ENCODE assay signal across 14 cellular contexts in genomic region chr10:133528296-133528844, GRCh38. TPM values are rescaled to one million over a fixed set of nuclear protein-coding genes. Genes with fewer than 3 reads are reported as not detected.
A peak's percentile ranks its signal among the peaks of the same experiment; 100 is the strongest.
DNase-seq lines count a peak whose midpoint lies in the region; ATAC-seq and TF ChIP-seq lines count a peak whose summit lies in the region.
"Had no signal": no experiment of that assay in that cellular context is flagged by ENCODE, and none has a peak within 500 bp of the region (broad histone marks: within the 10 kb centered on the region; RNA-seq: fewer than 3 reads in every experiment).

No MANE protein-coding gene starts in this region.

- H3K27ac Mint-ChIP-seq in CD4-positive, alpha-beta memory T cell, result peak overlapping the region in 1 of 7 donors; percentile 59
- no peak overlapping the region for H3K27ac Mint-ChIP-seq in H9
- H3K27ac Mint-ChIP-seq: activated CD4-positive, alpha-beta T cell treated with anti-CD3 and anti-CD28 coated beads, Interleukin-2, amount 10 ng/mL, durations not matched to agents 24 days and 14 days; type B pancreatic cell had no signal

- TF ChIP-seq POLR2A in esophagus squamous epithelium (IDR thresholded peaks at IDR 0.05), result no peak

- peaks cover 24 to 30% of the 10 kb centered on the region in 2 donors for H3K27me3 Mint-ChIP-seq in CD4-positive, alpha-beta memory T cell
- H3K27me3 Mint-ChIP-seq in H9 (ENCODE audit: low read depth), result no peaks in the 10 kb centered on the region; the same call in none of the 2 replicates
- H3K27me3 Mint-ChIP-seq: type B pancreatic cell had no signal

- no peaks in the 10 kb centered on the region for H4K20me1 ChIP-seq in H9 (ENCODE audit: control insufficient read depth, insufficient read depth, insufficient read length)

- H3K9ac ChIP-seq in NT2/D1 (ENCODE audit: insufficient read length, low read depth) (peak overlapping the region; percentile 80), H9 (ENCODE audit: extremely low read depth, insufficient read length, low read length) (no peak overlapping the region)

- H3K18ac ChIP-seq in H9 (ENCODE audit: insufficient read length, low read depth, low read length), result no peak overlapping the region

- CTCF ChIA-PET in CD4-positive, alpha-beta memory T cell (lab: Charles Lee; ENCODE audit: partially characterized antibody), result no interaction called here

- H3K79me1 ChIP-seq in H9 (ENCODE audit: insufficient read depth, low read depth, low read length, poor library complexity, severe bottlenecking), result no peaks in the 10 kb centered on the region

- no peak overlapping the region for H4K5ac ChIP-seq in H9 (ENCODE audit: insufficient read length, low read depth, low read length)

- no peak overlapping the region for H3K27ac ChIP-seq in CD4-positive, alpha-beta memory T cell (ENCODE audit: low read depth, low read length)
- H3K27ac ChIP-seq in esophagus squamous epithelium, result peak overlapping the region in 3 of 4 donors; percentile 26 to 88 (median 78)
- H3K27ac ChIP-seq in psoas muscle, result no peak overlapping the region
- no peak overlapping the region for H3K27ac ChIP-seq in H9 (ENCODE audit: insufficient read length, low read depth, low read length)
- H3K27ac ChIP-seq: ascending aorta had no signal

- no peak overlapping the region for H3K23ac ChIP-seq in H9 (ENCODE audit: insufficient read length, low read depth, low read length)

- H3K4me1 ChIP-seq in CD4-positive, alpha-beta memory T cell (ENCODE audit: insufficient read depth, low read length), result peaks cover 24% of the 10 kb centered on the region
- H3K4me1 ChIP-seq in NT2/D1 (ENCODE audit: insufficient read depth, insufficient read length) (no peaks in the 10 kb centered on the region), esophagus squamous epithelium (peaks cover 10 to 46% (median 15%) of the 10 kb centered on the region in 3 donors), psoas muscle (no peaks in the 10 kb centered on the region), H9 (ENCODE audit: insufficient read depth, low read length) (no peaks in the 10 kb centered on the region)
- H3K4me1 ChIP-seq: ascending aorta had no signal

- H3K79me2 ChIP-seq in H9 (ENCODE audit: insufficient read depth, low read length), result no peaks in the 10 kb centered on the region

- no peak overlapping the region for H2BK15ac ChIP-seq in H9 (ENCODE audit: low read depth, low read length)

- no peaks in the 10 kb centered on the region for H3K36me3 ChIP-seq in CD4-positive, alpha-beta memory T cell (ENCODE audit: insufficient read depth, low read length)
- H3K36me3 ChIP-seq in NT2/D1 (ENCODE audit: insufficient read depth, insufficient read length, low read length) (no peaks in the 10 kb centered on the region), esophagus squamous epithelium (peaks cover 0 to 18% (median 0%) of the 10 kb centered on the region in 3 donors), psoas muscle (ENCODE audit: insufficient read depth in 1 of 2, low read depth in 1 of 2) (no peaks in the 10 kb centered on the region)
- H3K36me3 ChIP-seq: ascending aorta had no signal

- WGBS in esophagus squamous epithelium, 2 donors, result 20 to 51% methylated on average over 1 to 33 of the region's 50 CpGs
- 2 to 17% (median 14%) methylated on average over 48 to 50 of the region's 50 CpGs for WGBS in psoas muscle, 3 donors
- no CpG with 5 or more reads among the region's 50 CpGs for WGBS in H9 (ENCODE audit: extremely low coverage, insufficient read length, low lambda C conversion rate)

- no peak overlapping the region for H2BK120ac ChIP-seq in H9 (ENCODE audit: low read depth, low read length, poor library complexity, severe bottlenecking)

- H3K27me3 ChIP-seq in CD4-positive, alpha-beta memory T cell (ENCODE audit: insufficient read depth, low read length), result peaks cover 17% of the 10 kb centered on the region
- H3K27me3 ChIP-seq in NT2/D1 (ENCODE audit: insufficient read depth, insufficient read length), result peaks cover 42% of the 10 kb centered on the region
- peaks cover 0 to 52% (median 11%) of the 10 kb centered on the region in 4 donors for H3K27me3 ChIP-seq in esophagus squamous epithelium
- peaks cover 0 to 50% (median 16%) of the 10 kb centered on the region in 3 donors for H3K27me3 ChIP-seq in psoas muscle (ENCODE audit: insufficient read depth in 3 of 3, low read length in 2 of 3)
- H3K27me3 ChIP-seq in H9 (ENCODE audit: insufficient read depth, low read length), result no peaks in the 10 kb centered on the region; the same call in 1 of the 2 replicates

- POLR2A ChIA-PET in CD4-positive, alpha-beta memory T cell (lab: Charles Lee; ENCODE audit: partially characterized antibody), result interaction anchor here (0.5 kb wide), 1 partner anchor 688 kb away, joined by 3 read pairs; no protein-coding TSS in a partner anchor

- peaks cover 16 to 43% (median 24%) of the 10 kb centered on the region in 4 donors for H3K4me1 Mint-ChIP-seq in CD4-positive, alpha-beta memory T cell
- H3K4me1 Mint-ChIP-seq in H9, result no peaks in the 10 kb centered on the region

- no peak overlapping the region for H2BK20ac ChIP-seq in H9 (ENCODE audit: low read depth, low read length, poor library complexity, severe bottlenecking)

- no peak overlapping the region for H3K4ac ChIP-seq in H9 (ENCODE audit: low read depth, low read length)

- no peak overlapping the region for H2BK12ac ChIP-seq in H9 (ENCODE audit: insufficient read length, low read depth, low read length)

- H3K4me2 ChIP-seq in H9 (ENCODE audit: insufficient read depth, insufficient read length, low read length), result no peak overlapping the region

- peaks cover 0 to 14% (median 5%) of the 10 kb centered on the region in 8 donors for H3K9me3 Mint-ChIP-seq in CD4-positive, alpha-beta memory T cell
- peaks cover 88% of the 10 kb centered on the region in 2 experiments for H3K9me3 Mint-ChIP-seq in H9
- H3K9me3 Mint-ChIP-seq: activated CD4-positive, alpha-beta T cell treated with anti-CD3 and anti-CD28 coated beads, Interleukin-2, amount 10 ng/mL, durations not matched to agents 24 days and 14 days; type B pancreatic cell had no signal

- no peak overlapping the region for H4K8ac ChIP-seq in H9 (replicated peaks; ENCODE audit: insufficient read length, low read depth, low read length)

- H3K9me3 ChIP-seq in CD4-positive, alpha-beta memory T cell (ENCODE audit: control insufficient read depth in 1 of 2, low read length in 2 of 2), result no peaks in the 10 kb centered on the region
- H3K9me3 ChIP-seq in NT2/D1 (ENCODE audit: insufficient read depth, low read length) (peaks cover 11% of the 10 kb centered on the region), esophagus squamous epithelium (peaks cover 0 to 14% (median 0%) of the 10 kb centered on the region in 3 donors), psoas muscle (peaks cover 7% of the 10 kb centered on the region), H9 (ENCODE audit: control insufficient read depth, low read depth, low read length) (peaks cover 90% of the 10 kb centered on the region)

- TF ChIP-seq CTCF in esophagus squamous epithelium (IDR thresholded peaks at IDR 0.05) (no peak), psoas muscle (IDR thresholded peaks at IDR 0.05) (no peak), H9 (conservative IDR thresholded peaks at IDR 0.05) (no peak)

- DNase-seq in CD4-positive, alpha-beta memory T cell, result no peak
- DNase-seq in NT2/D1 (ENCODE audit: low read depth, low spot score) (no peak), esophagus squamous epithelium (lab: John Stamatoyannopoulos, UW) (no peak), psoas muscle (no peak), H9 (no peak), HT-29 (ENCODE audit: low spot score) (no peak)
- no peak for DNase-seq in stimulated activated CD4-positive, alpha-beta T cell treated with anti-CD3 and anti-CD28 coated beads, Interleukin-4, amount 100 ng/mL, for 24 hours
- DNase-seq: activated CD4-positive, alpha-beta T cell treated with anti-CD3 and anti-CD28 coated beads, Interleukin-2, amount 10 ng/mL, durations not matched to agents 24 days and 14 days; DND-41; NCI-H2029 had no signal

- ATAC-seq in psoas muscle (peak in 1 of 4 donors; percentile 57), SK-N-SH treated with all-trans-retinoic acid at 6 μM for 48 hours (no peak; the same call in 2 of the 3 replicates)

- H3K56ac ChIP-seq in H9 (ENCODE audit: insufficient read length, low read depth, low read length), result no peak overlapping the region

- H2AK5ac ChIP-seq in H9 (ENCODE audit: insufficient read length, low read length), result no peak overlapping the region

- peaks cover 0 to 6% of the 10 kb centered on the region in 2 donors for H3K36me3 Mint-ChIP-seq in CD4-positive, alpha-beta memory T cell
- H3K36me3 Mint-ChIP-seq in H9 (ENCODE audit: insufficient read depth in 1 of 3, low read depth in 3 of 3), result peaks cover 5 to 16% (median 12%) of the 10 kb centered on the region in 3 experiments; a peak in 5 of 7 replicates
- H3K36me3 Mint-ChIP-seq: type B pancreatic cell had no signal

- intact Hi-C loops in CD4-positive, alpha-beta memory T cell (cut with micrococcal nuclease), result no loop called here
- intact Hi-C loops in esophagus squamous epithelium (cut with DNase I) (no loop called here), psoas muscle (cut with DNase I) (no loop called here)

- no peaks in the 10 kb centered on the region for H3K23me2 ChIP-seq in H9 (ENCODE audit: insufficient read length, low read depth, low read length, poor library complexity, severe bottlenecking)

- no peak overlapping the region for H2AFZ ChIP-seq in H9 (ENCODE audit: low read length)

- no peak overlapping the region for H3K4me3 ChIP-seq in CD4-positive, alpha-beta memory T cell (ENCODE audit: low read length in 2 of 2)
- peak overlapping the region; percentile 71 for H3K4me3 ChIP-seq in NT2/D1 (ENCODE audit: insufficient read length, low read depth)
- H3K4me3 ChIP-seq in esophagus squamous epithelium, result peak overlapping the region; percentile 27 to 57 (median 45)
- peak overlapping the region; percentile 50 for H3K4me3 ChIP-seq in psoas muscle
- H3K4me3 ChIP-seq: mucosa of descending colon had no signal

- no peak overlapping the region for H3K14ac ChIP-seq in H9 (ENCODE audit: insufficient read depth, low read length)

- no peak overlapping the region for H4K91ac ChIP-seq in H9 (ENCODE audit: insufficient read length, low read depth, low read length)

- no peak overlapping the region for H2BK5ac ChIP-seq in H9 (ENCODE audit: insufficient read length, low read length)

- no peak overlapping the region for H3T11ph ChIP-seq in H9 (ENCODE audit: low read length)

- H3K4me3 Mint-ChIP-seq in CD4-positive, alpha-beta memory T cell, result peak overlapping the region; percentile 70 to 91 (median 79)
- H3K4me3 Mint-ChIP-seq in H9, result no peak overlapping the region
- H3K4me3 Mint-ChIP-seq: type B pancreatic cell had no signal

RNA-seq across cellular contexts. Expression of gene CYP2E1, which starts 1.2 kb away (rescaled TPM):
- 1 to 10 TPM; 1.2 to 2.8 TPM for total RNA-seq in CD4-positive, alpha-beta memory T cell
- under 1 TPM; 0.30 to 0.94 TPM for polyA plus RNA-seq in CD4-positive, alpha-beta memory T cell
- total RNA-seq in esophagus squamous epithelium, result 10 to 100 TPM in 2 of 4 donors, 1 to 10 TPM in 2; 3.1 to 26.9 (median 10.5) TPM
- total RNA-seq in psoas muscle, result 1 to 10 TPM in 3 of 4 donors, under 1 TPM in 1; 0.57 to 3.0 (median 1.8) TPM
- 1 to 10 TPM in 1 of 3 donors, under 1 TPM in 2; 0.25 to 1.3 (median 0.41) TPM for polyA plus RNA-seq in psoas muscle
- 0.13 and 0.31 TPM in 2 replicates for total RNA-seq in H9 (2021)
- total RNA-seq in HT-29 (2014; rRNA removed; shearing (Covaris generic)), result not detected in 2 replicates

RNA-seq across cellular contexts. Expression of gene SYCE1, which starts 37.0 kb away (rescaled TPM):
- under 1 TPM; 0.14 to 0.23 TPM for total RNA-seq in CD4-positive, alpha-beta memory T cell
- polyA plus RNA-seq in CD4-positive, alpha-beta memory T cell, result under 1 TPM; 0.76 to 0.91 TPM
- total RNA-seq in esophagus squamous epithelium (1 to 10 TPM in 1 of 4 donors, not detected in 3; 1.8 TPM), psoas muscle (under 1 TPM in 2 of 4 donors, not detected in 2; 0.38 to 0.47 TPM), H9 (2021) (not detected in 2 replicates)
- under 1 TPM; 0.08 to 0.68 (median 0.30) TPM for polyA plus RNA-seq in psoas muscle
- total RNA-seq in HT-29 (2014; rRNA removed; shearing (Covaris generic)), result not detected in 2 replicates
- total RNA-seq: ascending aorta had no signal

Comparison
In these comparisons a context has a peak if more than half of its experiments do, and no peak if none do; other contexts are left out.
1. H3K27ac ChIP-seq: peak in esophagus squamous epithelium (3 of 4); none in CD4-positive, alpha-beta memory T cell (single experiment), psoas muscle (single experiment) and H9 (single experiment).
2. H3K4me3 ChIP-seq: peak in NT2/D1 (single experiment), esophagus squamous epithelium (4 of 4) and psoas muscle (single experiment); none in CD4-positive, alpha-beta memory T cell (0 of 2).
3. H3K4me3 Mint-ChIP-seq: peak in CD4-positive, alpha-beta memory T cell (8 of 8); none in H9 (0 of 2).